In the genomic region with DNA sequence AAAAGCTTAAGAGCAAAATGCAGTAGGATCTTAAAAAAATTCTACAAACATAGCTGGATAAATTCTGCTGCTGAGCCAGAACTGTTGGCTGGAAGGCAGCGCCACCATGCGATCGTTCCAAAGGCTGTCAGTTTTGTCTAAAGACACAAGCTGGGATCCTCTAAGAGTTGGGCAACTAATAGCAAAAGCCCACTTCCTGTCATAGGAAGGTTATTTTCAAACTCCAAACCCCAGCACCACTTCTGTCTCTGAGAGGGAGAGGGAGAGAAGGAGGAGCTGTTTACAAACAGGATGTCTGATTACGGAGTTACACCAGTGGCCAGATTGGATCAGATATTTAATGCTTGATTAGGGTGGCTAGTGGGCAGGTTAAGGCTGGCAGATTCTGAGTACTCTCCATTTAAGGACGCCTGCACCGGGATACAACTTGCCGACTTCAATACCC, we compare ENCODE assay signal across 8 cellular contexts. TPM values are rescaled to one million over a fixed set of nuclear protein-coding genes. Genes with fewer than 3 reads are reported as not detected.
A peak's percentile ranks its signal among the peaks of the same experiment; 100 is the strongest.
DNase-seq lines count a peak whose midpoint lies in the region; ATAC-seq, FAIRE-seq and TF ChIP-seq lines count a peak whose summit lies in the region.

No MANE protein-coding gene starts in this region.

- intact Hi-C loops in mammary epithelial cell (cut with micrococcal nuclease) (loop anchor here (2.0 to 10.0 kb wide), 6 partner anchors 22 to 626 kb away; no protein-coding TSS in a partner anchor), kidney (cut with DNase I) (no loop called here)

- H4K20me1 ChIP-seq in mammary epithelial cell (ENCODE audit: insufficient read depth, low read length): no peaks in the 10 kb centered on the region

- peak; percentile 83 for TF ChIP-seq CTCF in BJ (IDR thresholded peaks at IDR 0.05; ENCODE audit: insufficient read depth, low read depth, low read length)
- peak; percentile 92 for TF ChIP-seq CTCF in mammary epithelial cell (conservative IDR thresholded peaks at IDR 0.05 in 1 of 2, IDR thresholded peaks at IDR 0.05 in 1 of 2; ENCODE audit: extremely low read depth in 1 of 2, insufficient read depth in 1 of 2, low read depth in 1 of 2, low read length in 2 of 2)
- peak; percentile 56 for TF ChIP-seq CTCF in kidney (IDR thresholded peaks at IDR 0.05; ENCODE audit: borderline replicate concordance, extremely low read depth, insufficient read depth)

- H3K4me1 ChIP-seq in mammary epithelial cell (ENCODE audit: insufficient read depth, low read length) (peaks cover 43% of the 10 kb centered on the region), kidney (ENCODE audit: control insufficient read depth in 1 of 2, insufficient read depth in 1 of 2, low read depth in 1 of 2, low read length in 2 of 2) (peaks cover 0 to 5% of the 10 kb centered on the region in 2 donors)

- POLR2A ChIA-PET in BJ (lab: Charles Lee): interaction anchor here (0.6 kb wide), 2 partner anchors 150 to 616 kb away, joined by 3 to 4 read pairs; no protein-coding TSS in a partner anchor

- H3K27me3 ChIP-seq in BJ (ENCODE audit: control insufficient read depth, insufficient read depth, low read length) (no peaks in the 10 kb centered on the region), mammary epithelial cell (ENCODE audit: insufficient read depth, low read length) (no peaks in the 10 kb centered on the region)

- CTCF ChIA-PET in BJ (lab: Yijun Ruan, JAX) (interaction anchor here (0.7 to 2.1 kb wide), 15 partner anchors 9 to 1158 kb away, joined by 3 to 7 read pairs (median 3); no protein-coding TSS in a partner anchor), mammary epithelial cell (lab: Charles Lee; ENCODE audit: low non-redundant PET) (interaction anchor here (0.5 to 0.7 kb wide), 6 partner anchors 12 to 964 kb away, joined by 3 to 5 read pairs (median 4); no protein-coding TSS in a partner anchor)

- DNase-seq in BJ (ENCODE audit: low read depth): peak; percentile 26
- DNase-seq in H4 (ENCODE audit: low spot score): peak; percentile 80
- DNase-seq in RCC 7860 (ENCODE audit: low spot score): peak; percentile 14
- peak; percentile 75 for DNase-seq in mammary epithelial cell
- no peak for DNase-seq in kidney
- peak; percentile 52 for DNase-seq in stimulated activated CD4-positive, alpha-beta T cell treated with anti-CD3 and anti-CD28 coated beads, Interleukin-15, amount 100 ng/mL, for 24 hours
- DNase-seq in DMS153 treated with DMSO at 0.1 percent for 48 hours (lab: John Stamatoyannopoulos, UW; ENCODE audit: unreplicated experiment): no peak

- H3K9ac ChIP-seq in mammary epithelial cell (ENCODE audit: insufficient read depth, low read length) (no peak overlapping the region), kidney (ENCODE audit: low read length in 2 of 2) (no peak overlapping the region)

- no peaks in the 10 kb centered on the region for H3K79me2 ChIP-seq in mammary epithelial cell (ENCODE audit: insufficient read depth, low read length)

- H3K4me3 ChIP-seq in BJ (ENCODE audit: low read depth, low read length) (no peak overlapping the region), mammary epithelial cell (replicated peaks in 1 of 3; ENCODE audit: insufficient read depth in 1 of 3, low read depth in 2 of 3, low read length in 3 of 3) (peak overlapping the region; percentile 25 to 32 (median 32)), kidney (ENCODE audit: low read length in 2 of 2) (no peak overlapping the region)

- ATAC-seq in GM21717 (IDR thresholded peaks at IDR 0.05; ENCODE audit: unreplicated experiment): no peak

- BruUV-seq in mammary epithelial cell (replicated peaks; lab: Mats Ljungman, UMichigan): no TSS peak

- H3K27ac ChIP-seq in mammary epithelial cell (ENCODE audit: insufficient read depth, low read depth, low read length) (peak overlapping the region; percentile 29), kidney (ENCODE audit: low read depth in 2 of 2, low read length in 2 of 2) (no peak overlapping the region)

- H3K4me2 ChIP-seq in mammary epithelial cell (ENCODE audit: insufficient read depth, low read depth, low read length): peak overlapping the region; percentile 76

- peak overlapping the region; percentile 87 for H2AFZ ChIP-seq in mammary epithelial cell (ENCODE audit: low read depth, low read length)

- in situ Hi-C loops in mammary epithelial cell (cut with MboI; ENCODE audit: low sequenced_read_pairs in 2 of 2): no loop called here

- no peak for FAIRE-seq in RCC 7860 (lab: Jason Lieb, UNC)
- FAIRE-seq in kidney (lab: Jason Lieb, UNC): no peak

- H3K9me3 ChIP-seq in mammary epithelial cell (replicated peaks; ENCODE audit: insufficient read depth, low read length) (no peaks in the 10 kb centered on the region), kidney (ENCODE audit: control insufficient read depth in 1 of 2, low read length in 2 of 2) (no peaks in the 10 kb centered on the region)

- WGBS in mammary epithelial cell (ENCODE audit: low coverage, missing lambda C conversion rate): 0% methylated on average over 7 of the region's 7 CpGs

- H3K36me3 ChIP-seq in BJ (ENCODE audit: control insufficient read depth, insufficient read depth, low read length) (no peaks in the 10 kb centered on the region), mammary epithelial cell (ENCODE audit: insufficient read depth, low read length) (no peaks in the 10 kb centered on the region), kidney (ENCODE audit: control insufficient read depth in 1 of 2, insufficient read depth in 2 of 2, low read length in 2 of 2) (no peaks in the 10 kb centered on the region)

- dilution Hi-C loops in mammary epithelial cell (cut with HindIII; ENCODE audit: low sequenced_read_pairs): no loop called here

RNA-seq across cellular contexts. Expression of a gene that starts 44.0 kb away (rescaled TPM):
- 1.1 and 2.8 TPM in 2 replicates for polyA plus RNA-seq in BJ (2011; rRNA removed)
- polyA minus RNA-seq in BJ (2011; rRNA and poly(A)+ RNA removed): 0.57 and 1.5 TPM in 2 replicates
- 0.91 and 0.97 TPM in 2 replicates for total RNA-seq in H4 (2014; rRNA removed; shearing (Covaris generic))
- 1 to 10 TPM; 3.7 to 6.3 TPM for total RNA-seq in mammary epithelial cell
- 1.8 TPM for polyA plus RNA-seq in mammary epithelial cell
- polyA minus RNA-seq in mammary epithelial cell: 2.1 TPM
- total RNA-seq in kidney: 37.1 TPM
- 10.5 TPM for polyA plus RNA-seq in kidney (ENCODE audit: insufficient read depth, low read depth, low replicate concordance)

Comparison
In these comparisons a context has a peak if more than half of its experiments do, and no peak if none do; other contexts are left out.
1. DNase-seq: peak in BJ (single experiment), H4 (single experiment), RCC 7860 (single experiment), mammary epithelial cell (single experiment) and stimulated activated CD4-positive, alpha-beta T cell treated with anti-CD3 and anti-CD28 coated beads, Interleukin-15, amount 100 ng/mL, for 24 hours (single experiment); none in kidney (single experiment) and DMS153 treated with DMSO at 0.1 percent for 48 hours (single experiment).
2. H3K4me3 ChIP-seq: peak in mammary epithelial cell (3 of 3); none in BJ (single experiment) and kidney (0 of 2).
3. Peak in every context shown above with its lines, with median percentiles within 50 percentile points of each other: CTCF ChIP-seq.